In the genomic region with DNA sequence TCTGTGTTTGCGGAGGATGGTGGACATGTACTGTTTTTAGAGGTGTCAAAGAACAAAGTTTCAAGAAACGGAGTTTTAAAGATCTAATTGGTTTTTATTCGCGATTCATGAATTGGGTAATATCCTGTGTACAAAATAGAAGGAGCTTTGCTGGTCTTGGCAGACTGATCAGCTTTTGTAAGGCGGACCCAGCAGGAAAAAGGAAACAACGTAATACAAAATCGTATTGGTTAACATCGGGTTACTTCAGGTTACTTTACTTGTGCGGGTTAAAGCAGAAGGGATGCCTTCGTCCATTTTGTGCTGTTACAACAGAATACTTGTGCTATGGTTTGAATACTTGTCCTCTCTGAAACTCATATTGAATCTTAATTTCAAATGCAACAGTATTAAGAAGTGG, we compare ENCODE assay signal across 26 cellular contexts. TPM values are rescaled to one million over a fixed set of nuclear protein-coding genes. Genes with fewer than 3 reads are reported as not detected.
DNase-seq lines count a peak whose midpoint lies in the region; ATAC-seq, FAIRE-seq and TF ChIP-seq lines count a peak whose summit lies in the region.
"Had no signal": no experiment of that assay in that cellular context is flagged by ENCODE, and none has a peak within 500 bp of the region (broad histone marks: within the 10 kb centered on the region; RNA-seq: fewer than 3 reads in every experiment).

No MANE protein-coding gene starts in this region.

- intact Hi-C loops in right lobe of liver (cut with DNase I) = no loop called here
- intact Hi-C loops in HepG2 (cut with micrococcal nuclease; ENCODE audit: unreplicated experiment) = no loop called here
- intact Hi-C loops in dendritic cell treated with granulocyte-macrophage colony-stimulating factor and Interleukin-4, amounts not matched to agents 40 ng/mL and 50 ng/mL, for 4 days (cut with micrococcal nuclease) = no loop called here
- intact Hi-C loops in lower lobe of right lung (cut with DNase I) = no loop called here

- H3K27ac Mint-ChIP-seq in dendritic cell treated with granulocyte-macrophage colony-stimulating factor and Interleukin-4, amounts not matched to agents 40 ng/mL and 50 ng/mL, for 4 days = peak overlapping the region; percentile 81
- H3K27ac Mint-ChIP-seq: activated CD4-positive, alpha-beta memory T cell treated with anti-CD3 and anti-CD28 coated beads, Interleukin-2, amount 10 ng/mL, durations not matched to agents 7 days and 5 days; activated naive CD8-positive, alpha-beta T cell treated with anti-CD3 and anti-CD28 coated beads, Interleukin-2, amount 50 U/mL, for 24 hours had no signal

- H3K36me3 Mint-ChIP-seq in dendritic cell treated with granulocyte-macrophage colony-stimulating factor and Interleukin-4, amounts not matched to agents 40 ng/mL and 50 ng/mL, for 4 days (ENCODE audit: low read depth) = no peaks in the 10 kb centered on the region

- H3K36me3 ChIP-seq in right lobe of liver (no peaks in the 10 kb centered on the region), HepG2 (replicated peaks in 1 of 2; ENCODE audit: control insufficient read depth in 1 of 2, insufficient read depth in 2 of 2, low read length in 2 of 2) (no peaks in the 10 kb centered on the region), lower lobe of right lung (no peaks in the 10 kb centered on the region)
- H3K36me3 ChIP-seq: BLaER1, breast epithelium, stomach, transverse colon had no signal

- no peak for TF ChIP-seq CTCF in right lobe of liver (IDR thresholded peaks at IDR 0.05)
- TF ChIP-seq CTCF in HepG2 (CRISPR knock-in tag; IDR thresholded peaks at IDR 0.05) = no peak
- TF ChIP-seq CTCF in lower lobe of right lung (IDR thresholded peaks at IDR 0.05) = no peak

- peak; percentile 40 to 70 (median 64) for ATAC-seq in right lobe of liver
- no peak for ATAC-seq in HepG2
- peak; percentile 28 to 57 for ATAC-seq in lower lobe of right lung
- no peak for ATAC-seq in GM18870 (IDR thresholded peaks at IDR 0.05; ENCODE audit: unreplicated experiment)
- no peak for ATAC-seq in GM19463 (IDR thresholded peaks at IDR 0.05; ENCODE audit: unreplicated experiment)
- no peak for ATAC-seq in GM18502 (IDR thresholded peaks at IDR 0.05; ENCODE audit: poor library complexity, unreplicated experiment)
- ATAC-seq: activated CD4-positive, CD25-positive, alpha-beta regulatory T cell treated with anti-CD3 and anti-CD28 coated beads, Interleukin-2, amount 50 U/mL, for 24 hours; activated naive CD8-positive, alpha-beta T cell treated with anti-CD3 and anti-CD28 coated beads, Interleukin-2, amount 50 U/mL, for 24 hours had no signal

- CTCF ChIA-PET in HepG2 (lab: Yijun Ruan, JAX; ENCODE audit: low intra/inter-chr PET ratio, low total read pairs) = no interaction called here

- H3K9ac ChIP-seq in HepG2 (ENCODE audit: insufficient read depth, low read depth, low read length) = no peak overlapping the region
- H3K9ac ChIP-seq: BLaER1 had no signal

- no peaks in the 10 kb centered on the region for H3K9me3 Mint-ChIP-seq in dendritic cell treated with granulocyte-macrophage colony-stimulating factor and Interleukin-4, amounts not matched to agents 40 ng/mL and 50 ng/mL, for 4 days
- H3K9me3 Mint-ChIP-seq: activated CD4-positive, alpha-beta memory T cell treated with anti-CD3 and anti-CD28 coated beads, Interleukin-2, amount 10 ng/mL, durations not matched to agents 7 days and 5 days; activated naive CD8-positive, alpha-beta T cell treated with anti-CD3 and anti-CD28 coated beads, Interleukin-2, amount 50 U/mL, for 24 hours had no signal

- TF ChIP-seq RAD21 in HepG2 (CRISPR knock-in tag; IDR thresholded peaks at IDR 0.05) = no peak

- WGBS in right lobe of liver (ENCODE audit: insufficient coverage, low coverage, low lambda C conversion rate, missing lambda C conversion rate) = 54% methylated on average over 10 of the region's 10 CpGs
- 59% methylated on average over 10 of the region's 10 CpGs for WGBS in HepG2 (ENCODE audit: low lambda C conversion rate)

- H3K4me1 ChIP-seq in right lobe of liver (no peaks in the 10 kb centered on the region), HepG2 (ENCODE audit: insufficient read depth, low read length) (no peaks in the 10 kb centered on the region), lower lobe of right lung (no peaks in the 10 kb centered on the region)
- H3K4me1 ChIP-seq: BLaER1, breast epithelium, stomach, transverse colon had no signal

- no peak for TF ChIP-seq POLR2A in right lobe of liver (IDR thresholded peaks at IDR 0.05)
- TF ChIP-seq POLR2A in HepG2 (IDR thresholded peaks at IDR 0.05; ENCODE audit: insufficient read depth in 1 of 2, low read depth in 2 of 2, low read length in 2 of 2) = no peak

- H3K4me2 ChIP-seq in HepG2 (ENCODE audit: low read depth, low read length) = no peak overlapping the region
- H3K4me2 ChIP-seq: BLaER1 had no signal

- no peaks in the 10 kb centered on the region for H3K79me2 ChIP-seq in HepG2 (ENCODE audit: insufficient read depth, low read length)

- no peak for FAIRE-seq in HepG2 (lab: Jason Lieb, UNC)
- FAIRE-seq: A204.1 had no signal

- H3K27ac ChIP-seq in right lobe of liver = no peak overlapping the region
- no peak overlapping the region for H3K27ac ChIP-seq in HepG2 (ENCODE audit: extremely low read length, insufficient read depth, low read length)
- H3K27ac ChIP-seq in lower lobe of right lung = peak overlapping the region; percentile 41
- H3K27ac ChIP-seq: BLaER1, breast epithelium, RWPE1 had no signal

- TF ChIP-seq EP300 in HepG2 (IDR thresholded peaks at IDR 0.05; ENCODE audit: low read depth in 2 of 2, low read length in 2 of 2) (no peak), HepG2 (CRISPR knock-in tag; IDR thresholded peaks at IDR 0.05; ENCODE audit: borderline replicate concordance) (no peak)

- H3K27me3 ChIP-seq in right lobe of liver = no peaks in the 10 kb centered on the region
- H3K27me3 ChIP-seq in HepG2 (ENCODE audit: control insufficient read depth in 1 of 2, insufficient read depth in 2 of 2, low read length in 2 of 2) = no peaks in the 10 kb centered on the region
- no peaks in the 10 kb centered on the region for H3K27me3 ChIP-seq in lower lobe of right lung (ENCODE audit: low read depth)
- H3K27me3 ChIP-seq: BLaER1, stomach, transverse colon had no signal

- no peaks in the 10 kb centered on the region for H4K20me1 ChIP-seq in HepG2 (ENCODE audit: insufficient read depth, low read length)
- H4K20me1 ChIP-seq: BLaER1 had no signal

- no TSS peak for BruUV-seq in HepG2 (replicated peaks; lab: Mats Ljungman, UMichigan)

- in situ Hi-C loops in HepG2 (cut with HindIII; ENCODE audit: extremely low pct_ligation_motif_present, low pct_unique_long_range_greater_than_20kb) = no loop called here

- POLR2A ChIA-PET in HepG2 (lab: Yijun Ruan, JAX) = no interaction called here

- no peak overlapping the region for H2AFZ ChIP-seq in HepG2 (ENCODE audit: low read length)

- peak overlapping the region; percentile 33 for H3K4me3 Mint-ChIP-seq in dendritic cell treated with granulocyte-macrophage colony-stimulating factor and Interleukin-4, amounts not matched to agents 40 ng/mL and 50 ng/mL, for 4 days
- H3K4me3 Mint-ChIP-seq: activated CD4-positive, alpha-beta memory T cell treated with anti-CD3 and anti-CD28 coated beads, Interleukin-2, amount 10 ng/mL, durations not matched to agents 7 days and 5 days; activated naive CD8-positive, alpha-beta T cell treated with anti-CD3 and anti-CD28 coated beads, Interleukin-2, amount 50 U/mL, for 24 hours had no signal

- peaks cover 6% of the 10 kb centered on the region for H3K4me1 Mint-ChIP-seq in dendritic cell treated with granulocyte-macrophage colony-stimulating factor and Interleukin-4, amounts not matched to agents 40 ng/mL and 50 ng/mL, for 4 days (ENCODE audit: low read depth)
- H3K4me1 Mint-ChIP-seq: activated CD4-positive, alpha-beta memory T cell treated with anti-CD3 and anti-CD28 coated beads, Interleukin-2, amount 10 ng/mL, durations not matched to agents 7 days and 5 days; activated naive CD8-positive, alpha-beta T cell treated with anti-CD3 and anti-CD28 coated beads, Interleukin-2, amount 50 U/mL, for 24 hours had no signal

- H3K9me3 ChIP-seq in right lobe of liver = no peaks in the 10 kb centered on the region
- no peaks in the 10 kb centered on the region for H3K9me3 ChIP-seq in HepG2 (ENCODE audit: low read length)
- H3K9me3 ChIP-seq in lower lobe of right lung = no peaks in the 10 kb centered on the region
- H3K9me3 ChIP-seq: BLaER1, breast epithelium, transverse colon had no signal

- DNase-seq in right lobe of liver (no peak), HepG2 (ENCODE audit: low spot score) (no peak), lower lobe of right lung (no peak), DMS 273 treated with DMSO at 0.1 percent for 48 hours (lab: John Stamatoyannopoulos, UW) (no peak)
- DNase-seq: activated CD4-positive, alpha-beta memory T cell treated with anti-CD3 and anti-CD28 coated beads, Interleukin-2, amount 10 ng/mL, durations not matched to agents 7 days and 5 days; activated gamma-delta T cell; activated naive CD8-positive, alpha-beta T cell treated with anti-CD3 and anti-CD28 coated beads, Interleukin-2, amount 50 U/mL, for 24 hours; activated T-cell treated with anti-CD3 and anti-CD28 coated beads for 4 hours; cortex of kidney; IMR-90; NCI-H146; NCI-H510A treated with DMSO at 0.1 percent for 48 hours; stomach; T1000; transverse colon had no signal

- H3K4me3 ChIP-seq in right lobe of liver = no peak overlapping the region
- no peak overlapping the region for H3K4me3 ChIP-seq in HepG2 (replicated peaks in 1 of 3; ENCODE audit: insufficient read depth in 1 of 3, low read depth in 2 of 3, low read length in 3 of 3)
- H3K4me3 ChIP-seq in lower lobe of right lung = no peak overlapping the region
- H3K4me3 ChIP-seq: BLaER1, breast epithelium, stomach, transverse colon had no signal

- no peaks in the 10 kb centered on the region for H3K27me3 Mint-ChIP-seq in dendritic cell treated with granulocyte-macrophage colony-stimulating factor and Interleukin-4, amounts not matched to agents 40 ng/mL and 50 ng/mL, for 4 days
- H3K27me3 Mint-ChIP-seq: activated CD4-positive, alpha-beta memory T cell treated with anti-CD3 and anti-CD28 coated beads, Interleukin-2, amount 10 ng/mL, durations not matched to agents 7 days and 5 days; activated naive CD8-positive, alpha-beta T cell treated with anti-CD3 and anti-CD28 coated beads, Interleukin-2, amount 50 U/mL, for 24 hours had no signal

RNA-seq across cellular contexts. Expression of a gene that starts 11.4 kb away (rescaled TPM):
- not detected for total RNA-seq in right lobe of liver
- not detected in 2 replicates for total RNA-seq in HepG2 (2016; rRNA removed; fragmentation: Illumina TruSeq; extraction: Trizol)
- total RNA-seq in HepG2 (2016; cell fraction: cytosol; rRNA removed; fragmentation: Illumina TruSeq; extraction: Trizol; ENCODE audit: low read depth) = not detected in 2 replicates
- total RNA-seq in HepG2 (2016; cell fraction: insoluble cytoplasmic fraction; rRNA removed; fragmentation: Illumina TruSeq; extraction: Trizol) = not detected in 2 replicates
- total RNA-seq in HepG2 (2016; cell fraction: membrane; rRNA removed; fragmentation: Illumina TruSeq; extraction: Trizol) = not detected in 2 replicates
- total RNA-seq in HepG2 (2016; cell fraction: nucleus; rRNA removed; fragmentation: Illumina TruSeq; extraction: Trizol) = not detected in 2 replicates
- polyA plus RNA-seq in HepG2 (2011; rRNA removed) = not detected in 2 replicates
- polyA plus RNA-seq in HepG2 (2011; cell fraction: cytosol; rRNA removed) = not detected in 2 replicates
- polyA plus RNA-seq in HepG2 (2011; cell fraction: nucleus; rRNA removed) = not detected in 2 replicates
- polyA plus RNA-seq in HepG2 (2012) = not detected in 2 replicates
- polyA plus RNA-seq in HepG2 (2016; cell fraction: cytosol; fragmentation: Illumina TruSeq; extraction: Trizol; ENCODE audit: low read depth) = not detected in 2 replicates
- polyA plus RNA-seq in HepG2 (2016; cell fraction: insoluble cytoplasmic fraction; fragmentation: Illumina TruSeq; extraction: Trizol; ENCODE audit: low read depth) = not detected in 2 replicates
- polyA plus RNA-seq in HepG2 (2016; cell fraction: membrane; fragmentation: Illumina TruSeq; extraction: Trizol; ENCODE audit: low read depth) = not detected in 2 replicates
- polyA plus RNA-seq in HepG2 (2016; cell fraction: nucleus; fragmentation: Illumina TruSeq; extraction: Trizol; ENCODE audit: insufficient read depth, low read depth) = not detected in 2 replicates
- polyA minus RNA-seq in HepG2 (2011; rRNA and poly(A)+ RNA removed; ENCODE audit: low replicate concordance) = 0.10 TPM in 1 of 2 replicates, not detected in the other
- polyA minus RNA-seq in HepG2 (2011; cell fraction: cytosol; rRNA and poly(A)+ RNA removed) = not detected in 2 replicates
- polyA minus RNA-seq in HepG2 (2011; cell fraction: nucleus; rRNA and poly(A)+ RNA removed) = not detected in 2 replicates
- not detected for total RNA-seq in lower lobe of right lung
- total RNA-seq: activated CD4-positive, alpha-beta memory T cell treated with anti-CD3 and anti-CD28 coated beads, Interleukin-2, amount 10 ng/mL, durations not matched to agents 7 days and 5 days; breast epithelium; H4; IMR-90; lower leg skin; stomach; transverse colon had no signal
- polyA plus RNA-seq: IMR-90, stomach had no signal

Comparison
In these comparisons a context has a peak if more than half of its experiments do, and no peak if none do; other contexts are left out.
1. ATAC-seq: peak in right lobe of liver (4 of 4) and lower lobe of right lung (2 of 2); none in HepG2 (single experiment), GM18870 (single experiment), GM19463 (single experiment) and GM18502 (single experiment).